1 cellular context compared by ENCODE assay signal in the genomic region with DNA sequence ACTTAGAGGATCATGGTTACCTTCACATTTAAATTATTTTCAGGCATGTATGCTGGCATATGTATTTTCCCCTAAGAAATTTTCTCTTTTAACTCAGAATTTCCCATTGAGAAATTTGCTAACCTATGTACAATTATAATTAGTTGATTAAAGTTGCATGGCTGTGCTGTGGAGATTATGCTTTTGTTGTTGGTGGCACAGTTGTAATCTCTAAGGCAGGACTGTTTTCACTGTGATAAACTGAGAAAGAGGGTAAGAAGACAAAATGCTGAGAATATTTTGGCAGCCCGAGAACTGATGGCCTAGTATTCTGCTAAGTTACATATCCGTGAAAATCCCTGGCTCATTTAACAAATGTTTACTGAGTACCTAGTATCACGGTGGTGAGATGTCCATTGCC.
TF ChIP-seq lines count a peak whose summit lies in the region.

No MANE protein-coding gene starts in this region.

TF ChIP-seq in H1, 55 proteins besides CTCF, POLR2A, EP300 and RAD21 (continued from another document):
- TF ChIP-seq, protein P1, sequence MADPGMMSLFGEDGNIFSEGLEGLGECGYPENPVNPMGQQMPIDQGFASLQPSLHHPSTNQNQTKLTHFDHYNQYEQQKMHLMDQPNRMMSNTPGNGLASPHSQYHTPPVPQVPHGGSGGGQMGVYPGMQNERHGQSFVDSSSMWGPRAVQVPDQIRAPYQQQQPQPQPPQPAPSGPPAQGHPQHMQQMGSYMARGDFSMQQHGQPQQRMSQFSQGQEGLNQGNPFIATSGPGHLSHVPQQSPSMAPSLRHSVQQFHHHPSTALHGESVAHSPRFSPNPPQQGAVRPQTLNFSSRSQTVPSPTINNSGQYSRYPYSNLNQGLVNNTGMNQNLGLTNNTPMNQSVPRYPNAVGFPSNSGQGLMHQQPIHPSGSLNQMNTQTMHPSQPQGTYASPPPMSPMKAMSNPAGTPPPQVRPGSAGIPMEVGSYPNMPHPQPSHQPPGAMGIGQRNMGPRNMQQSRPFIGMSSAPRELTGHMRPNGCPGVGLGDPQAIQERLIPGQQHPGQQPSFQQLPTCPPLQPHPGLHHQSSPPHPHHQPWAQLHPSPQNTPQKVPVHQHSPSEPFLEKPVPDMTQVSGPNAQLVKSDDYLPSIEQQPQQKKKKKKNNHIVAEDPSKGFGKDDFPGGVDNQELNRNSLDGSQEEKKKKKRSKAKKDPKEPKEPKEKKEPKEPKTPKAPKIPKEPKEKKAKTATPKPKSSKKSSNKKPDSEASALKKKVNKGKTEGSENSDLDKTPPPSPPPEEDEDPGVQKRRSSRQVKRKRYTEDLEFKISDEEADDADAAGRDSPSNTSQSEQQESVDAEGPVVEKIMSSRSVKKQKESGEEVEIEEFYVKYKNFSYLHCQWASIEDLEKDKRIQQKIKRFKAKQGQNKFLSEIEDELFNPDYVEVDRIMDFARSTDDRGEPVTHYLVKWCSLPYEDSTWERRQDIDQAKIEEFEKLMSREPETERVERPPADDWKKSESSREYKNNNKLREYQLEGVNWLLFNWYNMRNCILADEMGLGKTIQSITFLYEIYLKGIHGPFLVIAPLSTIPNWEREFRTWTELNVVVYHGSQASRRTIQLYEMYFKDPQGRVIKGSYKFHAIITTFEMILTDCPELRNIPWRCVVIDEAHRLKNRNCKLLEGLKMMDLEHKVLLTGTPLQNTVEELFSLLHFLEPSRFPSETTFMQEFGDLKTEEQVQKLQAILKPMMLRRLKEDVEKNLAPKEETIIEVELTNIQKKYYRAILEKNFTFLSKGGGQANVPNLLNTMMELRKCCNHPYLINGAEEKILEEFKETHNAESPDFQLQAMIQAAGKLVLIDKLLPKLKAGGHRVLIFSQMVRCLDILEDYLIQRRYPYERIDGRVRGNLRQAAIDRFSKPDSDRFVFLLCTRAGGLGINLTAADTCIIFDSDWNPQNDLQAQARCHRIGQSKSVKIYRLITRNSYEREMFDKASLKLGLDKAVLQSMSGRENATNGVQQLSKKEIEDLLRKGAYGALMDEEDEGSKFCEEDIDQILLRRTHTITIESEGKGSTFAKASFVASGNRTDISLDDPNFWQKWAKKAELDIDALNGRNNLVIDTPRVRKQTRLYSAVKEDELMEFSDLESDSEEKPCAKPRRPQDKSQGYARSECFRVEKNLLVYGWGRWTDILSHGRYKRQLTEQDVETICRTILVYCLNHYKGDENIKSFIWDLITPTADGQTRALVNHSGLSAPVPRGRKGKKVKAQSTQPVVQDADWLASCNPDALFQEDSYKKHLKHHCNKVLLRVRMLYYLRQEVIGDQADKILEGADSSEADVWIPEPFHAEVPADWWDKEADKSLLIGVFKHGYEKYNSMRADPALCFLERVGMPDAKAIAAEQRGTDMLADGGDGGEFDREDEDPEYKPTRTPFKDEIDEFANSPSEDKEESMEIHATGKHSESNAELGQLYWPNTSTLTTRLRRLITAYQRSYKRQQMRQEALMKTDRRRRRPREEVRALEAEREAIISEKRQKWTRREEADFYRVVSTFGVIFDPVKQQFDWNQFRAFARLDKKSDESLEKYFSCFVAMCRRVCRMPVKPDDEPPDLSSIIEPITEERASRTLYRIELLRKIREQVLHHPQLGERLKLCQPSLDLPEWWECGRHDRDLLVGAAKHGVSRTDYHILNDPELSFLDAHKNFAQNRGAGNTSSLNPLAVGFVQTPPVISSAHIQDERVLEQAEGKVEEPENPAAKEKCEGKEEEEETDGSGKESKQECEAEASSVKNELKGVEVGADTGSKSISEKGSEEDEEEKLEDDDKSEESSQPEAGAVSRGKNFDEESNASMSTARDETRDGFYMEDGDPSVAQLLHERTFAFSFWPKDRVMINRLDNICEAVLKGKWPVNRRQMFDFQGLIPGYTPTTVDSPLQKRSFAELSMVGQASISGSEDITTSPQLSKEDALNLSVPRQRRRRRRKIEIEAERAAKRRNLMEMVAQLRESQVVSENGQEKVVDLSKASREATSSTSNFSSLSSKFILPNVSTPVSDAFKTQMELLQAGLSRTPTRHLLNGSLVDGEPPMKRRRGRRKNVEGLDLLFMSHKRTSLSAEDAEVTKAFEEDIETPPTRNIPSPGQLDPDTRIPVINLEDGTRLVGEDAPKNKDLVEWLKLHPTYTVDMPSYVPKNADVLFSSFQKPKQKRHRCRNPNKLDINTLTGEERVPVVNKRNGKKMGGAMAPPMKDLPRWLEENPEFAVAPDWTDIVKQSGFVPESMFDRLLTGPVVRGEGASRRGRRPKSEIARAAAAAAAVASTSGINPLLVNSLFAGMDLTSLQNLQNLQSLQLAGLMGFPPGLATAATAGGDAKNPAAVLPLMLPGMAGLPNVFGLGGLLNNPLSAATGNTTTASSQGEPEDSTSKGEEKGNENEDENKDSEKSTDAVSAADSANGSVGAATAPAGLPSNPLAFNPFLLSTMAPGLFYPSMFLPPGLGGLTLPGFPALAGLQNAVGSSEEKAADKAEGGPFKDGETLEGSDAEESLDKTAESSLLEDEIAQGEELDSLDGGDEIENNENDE (IDR thresholded peaks at IDR 0.05; ENCODE audit: insufficient replicate concordance, low read length): no peak
- no peak for TF ChIP-seq SP4 (IDR thresholded peaks at IDR 0.05; ENCODE audit: low read length)
- TF ChIP-seq YY1 (IDR thresholded peaks at IDR 0.05; ENCODE audit: low read depth, low read length): no peak
- no peak for TF ChIP-seq ASH2L (IDR thresholded peaks at IDR 0.05; ENCODE audit: low read length)
- no peak for TF ChIP-seq HDAC6 (IDR thresholded peaks at IDR 0.05; ENCODE audit: low read depth, low read length)
- TF ChIP-seq KDM4A (IDR thresholded peaks at IDR 0.05; ENCODE audit: low read depth, low read length, severe bottlenecking): no peak
- TF ChIP-seq BCL11A (IDR thresholded peaks at IDR 0.05; ENCODE audit: low read depth in 2 of 2, low read length in 2 of 2): no peak
- no peak for TF ChIP-seq GTF2F1 (IDR thresholded peaks at IDR 0.05; ENCODE audit: borderline replicate concordance, low read depth, low read length)
TF ChIP-seq in H1: peak in this region for 0.
